In the genomic region with DNA sequence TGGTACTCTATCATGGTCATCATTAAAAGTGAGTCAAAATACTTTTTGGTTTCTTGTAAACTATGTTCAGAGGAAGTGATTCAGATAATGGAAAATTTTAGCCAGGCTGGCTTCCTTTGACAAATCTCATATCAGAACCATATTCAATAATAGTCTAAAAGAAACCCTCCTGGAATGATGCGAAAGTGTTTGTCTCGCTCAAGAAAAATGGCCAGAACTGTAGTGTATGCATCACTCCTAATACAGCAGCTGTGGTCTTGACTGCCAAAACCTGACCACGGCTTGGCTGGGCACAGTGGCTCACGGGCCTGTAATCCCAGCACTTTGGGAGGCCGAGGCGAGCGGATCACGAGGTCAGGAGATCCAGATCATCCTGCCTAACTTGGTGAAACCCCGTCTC, we compare ENCODE assay signal across 21 cellular contexts. TPM values are rescaled to one million over a fixed set of nuclear protein-coding genes. Genes with fewer than 3 reads are reported as not detected.
"Had no signal": no experiment of that assay in that cellular context is flagged by ENCODE, and none has a peak within 500 bp of the region (broad histone marks: within the 10 kb centered on the region; RNA-seq: fewer than 3 reads in every experiment).

No MANE protein-coding gene starts in this region.

- H3K4me3 Mint-ChIP-seq: activated CD4-positive, alpha-beta memory T cell treated with anti-CD3 and anti-CD28 coated beads for 36 hours; activated CD4-positive, alpha-beta T cell treated with anti-CD3 and anti-CD28 coated beads for 36 hours; activated naive CD8-positive, alpha-beta T cell; activated T-cell treated with anti-CD3 and anti-CD28 coated beads, Interleukin-2, amount 50 U/mL, for 4 hours; effector memory CD8-positive, alpha-beta T cell; naive thymus-derived CD4-positive, alpha-beta T cell; stimulated activated naive CD8-positive, alpha-beta T cell treated with anti-CD3 and anti-CD28 coated beads, Interleukin-15, amount 100 ng/mL, for 72 hours; T-cell had no signal

- H3K27me3 Mint-ChIP-seq: activated CD4-positive, alpha-beta memory T cell treated with anti-CD3 and anti-CD28 coated beads for 36 hours; stimulated activated naive CD8-positive, alpha-beta T cell treated with anti-CD3 and anti-CD28 coated beads, Interleukin-15, amount 100 ng/mL, for 72 hours had no signal

- H3K9me3 Mint-ChIP-seq: activated T-cell treated with anti-CD3 and anti-CD28 coated beads, Interleukin-2, amount 50 U/mL, for 4 hours; effector memory CD8-positive, alpha-beta T cell had no signal

- H3K36me3 Mint-ChIP-seq: activated naive CD8-positive, alpha-beta T cell; naive thymus-derived CD4-positive, alpha-beta T cell; T-cell had no signal

- DNase-seq: activated CD4-positive, alpha-beta memory T cell treated with anti-CD3 and anti-CD28 coated beads for 36 hours; activated CD4-positive, alpha-beta T cell treated with anti-CD3 and anti-CD28 coated beads for 36 hours; activated gamma-delta T cell treated with Interleukin-2 at 50 U/mL for 16 hours; activated T-cell treated with anti-CD3 and anti-CD28 coated beads, Interleukin-2, amount 50 U/mL, for 4 hours; dermis blood vessel endothelial cell; effector memory CD8-positive, alpha-beta T cell; naive thymus-derived CD4-positive, alpha-beta T cell; ovary; right lobe of liver; spleen; stimulated activated naive CD8-positive, alpha-beta T cell treated with anti-CD3 and anti-CD28 coated beads, Interleukin-15, amount 100 ng/mL, for 72 hours; T-cell; T1000; testis; upper lobe of right lung had no signal

- ATAC-seq: activated CD4-positive, alpha-beta T cell treated with anti-CD3 and anti-CD28 coated beads for 36 hours; activated T-cell treated with anti-CD3 and anti-CD28 coated beads, Interleukin-2, amount 50 U/mL, for 4 hours; effector memory CD8-positive, alpha-beta T cell; left lobe of liver; naive thymus-derived CD4-positive, alpha-beta T cell; right lobe of liver; stimulated activated naive CD8-positive, alpha-beta T cell treated with anti-CD3 and anti-CD28 coated beads, Interleukin-15, amount 100 ng/mL, for 72 hours; T-cell; upper lobe of right lung had no signal

- H3K4me1 Mint-ChIP-seq: activated CD4-positive, alpha-beta T cell treated with anti-CD3 and anti-CD28 coated beads for 36 hours; naive thymus-derived CD4-positive, alpha-beta T cell; stimulated activated naive CD8-positive, alpha-beta T cell treated with anti-CD3 and anti-CD28 coated beads, Interleukin-15, amount 100 ng/mL, for 72 hours; T-cell had no signal

- H3K27ac Mint-ChIP-seq: activated CD4-positive, alpha-beta memory T cell treated with anti-CD3 and anti-CD28 coated beads for 36 hours; activated CD4-positive, alpha-beta T cell treated with anti-CD3 and anti-CD28 coated beads for 36 hours; activated naive CD8-positive, alpha-beta T cell; effector memory CD8-positive, alpha-beta T cell; naive thymus-derived CD4-positive, alpha-beta T cell; stimulated activated naive CD8-positive, alpha-beta T cell treated with anti-CD3 and anti-CD28 coated beads, Interleukin-15, amount 100 ng/mL, for 72 hours; T-cell had no signal

- H3K4me3 ChIP-seq: hepatocyte, ovary, right lobe of liver, spleen, testis, upper lobe of right lung had no signal

RNA-seq across cellular contexts. Expression of a gene that starts 35.6 kb away (rescaled TPM):
- total RNA-seq: activated CD4-positive, alpha-beta memory T cell treated with anti-CD3 and anti-CD28 coated beads for 36 hours; activated CD4-positive, alpha-beta T cell treated with anti-CD3 and anti-CD28 coated beads for 36 hours; activated T-cell treated with anti-CD3 and anti-CD28 coated beads, Interleukin-2, amount 50 U/mL, for 4 hours; dermis blood vessel endothelial cell; left lobe of liver; lung microvascular endothelial cell; naive thymus-derived CD4-positive, alpha-beta T cell; pulmonary artery endothelial cell; right lobe of liver; T-cell; testis had no signal
- polyA plus RNA-seq: hepatocyte; keratinocyte; naive thymus-derived CD4-positive, alpha-beta T cell had no signal
